22 cellular contexts compared by ENCODE assay signal in the genomic region with DNA sequence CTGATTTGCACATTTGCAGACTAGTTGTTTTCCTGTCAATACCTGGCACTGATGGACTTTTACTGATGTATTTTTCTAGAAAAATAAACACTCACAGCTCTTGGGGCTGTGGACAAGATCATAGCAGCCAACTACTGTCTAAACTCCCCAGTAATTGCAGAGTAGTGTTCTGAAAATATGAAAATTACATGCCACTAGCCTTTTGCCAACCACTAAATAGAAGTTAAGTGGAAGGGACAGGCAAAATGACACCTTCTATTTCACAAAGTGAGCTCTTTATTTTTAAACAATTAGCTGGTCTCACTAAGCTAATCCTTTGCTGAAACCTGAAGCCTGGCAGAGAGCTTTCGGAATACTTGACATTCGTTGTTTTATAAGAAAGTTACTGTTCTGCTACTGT.
"Had no signal": no experiment of that assay in that cellular context is flagged by ENCODE, and none has a peak within 500 bp of the region (broad histone marks: within the 10 kb centered on the region; RNA-seq: fewer than 3 reads in every experiment).

No MANE protein-coding gene starts in this region.

- ATAC-seq: foreskin keratinocyte, left cardiac atrium, lower lobe of right lung had no signal

- H3K9me3 ChIP-seq: left ventricle myocardium inferior, lower lobe of right lung, ovary, right atrium auricular region, stomach, thoracic aorta had no signal

- H3K4me2 ChIP-seq: hepatocyte had no signal

- H3K4me1 ChIP-seq: foreskin keratinocyte, left ventricle myocardium inferior, lower lobe of right lung, right atrium auricular region, stomach had no signal

- H3K27ac ChIP-seq: foreskin keratinocyte, hepatocyte, left ventricle myocardium inferior, lower lobe of right lung, ovary, right atrium auricular region, stomach, thoracic aorta had no signal

- H3K27ac Mint-ChIP-seq: memory B cell, naive B cell had no signal

- H3K9me3 Mint-ChIP-seq: memory B cell, naive B cell had no signal

- H3K4me3 ChIP-seq: hepatocyte, left ventricle myocardium inferior, lower lobe of right lung, ovary, right atrium auricular region, stomach, thoracic aorta had no signal

- H2AFZ ChIP-seq: hepatocyte had no signal

- H3K4me3 Mint-ChIP-seq: endodermal cell, memory B cell, naive B cell had no signal

- H3K27me3 ChIP-seq: foreskin keratinocyte, hepatocyte, ovary, right atrium auricular region, stomach had no signal

- H3K79me2 ChIP-seq: hepatocyte had no signal

- H3K4me1 Mint-ChIP-seq: memory B cell, naive B cell had no signal

- DNase-seq: dermis blood vessel endothelial cell; endodermal cell; erythroblast; foreskin keratinocyte; kidney; left cardiac atrium; left ventricle myocardium inferior; lower lobe of right lung; midbrain; naive B cell; nephron progenitor cell; ovary; small intestine; stimulated activated CD4-positive, alpha-beta T cell treated with anti-CD3 and anti-CD28 coated beads, Interleukin-12 subunit alpha, Interleukin-12 subunit beta, amount 100 ng/mL, for 4 hours; stimulated activated naive CD4-positive, alpha-beta T cell; stomach; substantia nigra; trophoblast cell had no signal

- H3K36me3 Mint-ChIP-seq: memory B cell, naive B cell had no signal

- H3K36me3 ChIP-seq: left ventricle myocardium inferior, lower lobe of right lung, ovary, right atrium auricular region, stomach, thoracic aorta had no signal
